In the genomic region with DNA sequence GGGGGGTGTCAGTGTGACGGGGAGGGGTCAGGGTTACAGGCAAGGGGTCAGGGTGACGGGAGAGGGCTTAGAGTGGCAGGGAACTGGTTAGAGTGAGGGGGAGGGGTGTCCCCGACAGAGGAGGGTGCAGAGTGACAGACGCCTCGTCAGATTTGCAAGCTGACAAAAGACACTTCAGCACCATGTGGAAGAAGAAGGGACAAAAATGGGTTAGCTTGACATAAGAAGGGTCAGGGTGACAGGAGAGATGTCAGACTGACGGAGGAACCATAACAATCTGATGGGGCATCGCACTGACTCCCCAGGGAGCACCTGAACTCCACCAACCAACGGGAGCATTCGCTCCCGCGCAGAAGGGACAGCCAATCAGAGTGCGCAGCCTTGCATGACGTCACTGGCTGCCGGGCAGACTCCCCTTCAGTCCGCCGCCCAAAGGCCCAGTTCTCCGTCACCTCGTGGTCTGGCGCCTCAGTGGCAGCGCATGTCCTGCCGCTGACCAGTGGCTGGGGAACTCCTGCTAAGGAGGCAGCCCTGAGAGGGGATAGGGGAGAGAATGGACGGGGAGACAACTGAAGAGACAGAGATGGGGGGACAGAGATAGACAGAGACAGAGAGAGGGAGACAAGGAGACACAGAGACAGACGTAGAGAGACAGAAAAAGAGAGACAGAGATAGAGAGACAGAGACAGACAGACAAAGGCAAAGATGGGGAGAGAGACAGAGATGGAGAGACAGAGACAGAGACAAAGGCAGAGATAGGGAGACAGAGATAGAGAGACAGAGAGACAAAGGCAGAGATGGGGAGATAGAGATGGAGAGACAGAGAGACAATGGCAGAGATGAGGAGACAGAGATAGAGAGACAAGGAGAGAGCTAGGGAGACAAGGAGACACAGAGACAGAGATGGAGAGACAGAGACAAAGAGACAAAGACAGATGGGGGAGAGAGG, we compare ENCODE assay signal across 9 cellular contexts. TPM values are rescaled to one million over a fixed set of nuclear protein-coding genes. Genes with fewer than 3 reads are reported as not detected.
A peak's percentile ranks its signal among the peaks of the same experiment; 100 is the strongest.
DNase-seq lines count a peak whose midpoint lies in the region; ATAC-seq, FAIRE-seq and TF ChIP-seq lines count a peak whose summit lies in the region.
"Had no signal": no experiment of that assay in that cellular context is flagged by ENCODE, and none has a peak within 500 bp of the region (broad histone marks: within the 10 kb centered on the region; RNA-seq: fewer than 3 reads in every experiment).

No MANE protein-coding gene starts in this region.

- POLR2A ChIA-PET in CD8-positive, alpha-beta memory T cell (lab: Charles Lee) = interaction anchor here (0.5 kb wide), 1 partner anchor 85 kb away, joined by 3 read pairs; no protein-coding TSS in a partner anchor

- H3K4me3 Mint-ChIP-seq in CD8-positive, alpha-beta memory T cell = no peak overlapping the region

- H3K9me3 ChIP-seq in CD8-positive, alpha-beta memory T cell (ENCODE audit: low read length) = no peaks in the 10 kb centered on the region
- H3K9me3 ChIP-seq: thoracic aorta had no signal

- peak; percentile 32 for FAIRE-seq in bronchial epithelial cell (lab: Jason Lieb, UNC)

- H3K27me3 Mint-ChIP-seq in CD8-positive, alpha-beta memory T cell = peaks cover 27 to 63% of the 10 kb centered on the region in 2 donors

- H3K4me3 ChIP-seq in CD8-positive, alpha-beta memory T cell (ENCODE audit: low read length) = no peak overlapping the region
- no peak overlapping the region for H3K4me3 ChIP-seq in bronchial epithelial cell (ENCODE audit: low read depth, low read length)
- H3K4me3 ChIP-seq: thoracic aorta had no signal

- H3K4me1 Mint-ChIP-seq in CD8-positive, alpha-beta memory T cell = peaks cover 5 to 9% (median 8%) of the 10 kb centered on the region in 3 donors

- no peaks in the 10 kb centered on the region for H3K36me3 Mint-ChIP-seq in CD8-positive, alpha-beta memory T cell

- H3K27me3 ChIP-seq in CD8-positive, alpha-beta memory T cell (ENCODE audit: insufficient read depth, low read length, poor library complexity, severe bottlenecking) = peaks cover 10% of the 10 kb centered on the region
- no peaks in the 10 kb centered on the region for H3K27me3 ChIP-seq in bronchial epithelial cell (ENCODE audit: control insufficient read depth, insufficient read depth, low read length)

- H3K9me3 Mint-ChIP-seq in CD8-positive, alpha-beta memory T cell = peaks cover 0 to 16% (median 9%) of the 10 kb centered on the region in 5 donors

- H3K27ac ChIP-seq in CD8-positive, alpha-beta memory T cell (ENCODE audit: low read depth, low read length) = no peak overlapping the region
- H3K27ac ChIP-seq: thoracic aorta had no signal

- no peaks in the 10 kb centered on the region for H3K4me1 ChIP-seq in CD8-positive, alpha-beta memory T cell (ENCODE audit: insufficient read depth, low read length)

- CTCF ChIA-PET in CD8-positive, alpha-beta memory T cell (lab: Charles Lee) = no interaction called here

- TF ChIP-seq CTCF in bronchial epithelial cell (IDR thresholded peaks at IDR 0.05; ENCODE audit: insufficient read depth, low read length, severe bottlenecking) = no peak

- peak overlapping the region in 1 of 8 donors; percentile 36 for H3K27ac Mint-ChIP-seq in CD8-positive, alpha-beta memory T cell

- H3K36me3 ChIP-seq in CD8-positive, alpha-beta memory T cell (ENCODE audit: insufficient read depth, low read length) = no peaks in the 10 kb centered on the region
- H3K36me3 ChIP-seq in bronchial epithelial cell (ENCODE audit: control insufficient read depth, insufficient read depth, low read length) = no peaks in the 10 kb centered on the region
- H3K36me3 ChIP-seq: thoracic aorta had no signal

- intact Hi-C loops in left colon (cut with DNase I, micrococcal nuclease) = no loop called here

- ATAC-seq in GM21576 (IDR thresholded peaks at IDR 0.05; ENCODE audit: unreplicated experiment) (peak; percentile 63), left colon (peak; percentile 91), GM21447 (IDR thresholded peaks at IDR 0.05; ENCODE audit: unreplicated experiment) (no peak)

- peak; percentile 41 to 72 (median 64) for DNase-seq in CD8-positive, alpha-beta memory T cell
- DNase-seq in NCI-H146 (lab: John Stamatoyannopoulos, UW) = peak; percentile 26
- peak; percentile 11 to 45 (median 23) for DNase-seq in activated CD4-positive, CD25-positive, alpha-beta regulatory T cell (lab: John Stamatoyannopoulos, UW)
- peak; percentile 26 for DNase-seq in bronchial epithelial cell (ENCODE audit: low read depth)
- peak; percentile 51 to 75 for DNase-seq in left colon
- DNase-seq in stimulated activated CD4-positive, alpha-beta T cell treated with anti-CD3 and anti-CD28 coated beads, Interleukin-4, amount 100 ng/mL, for 24 hours = peak; percentile 74

RNA-seq across cellular contexts. Expression of a gene that starts 30.2 kb away (rescaled TPM):
- not detected for total RNA-seq in CD8-positive, alpha-beta memory T cell
- polyA plus RNA-seq in CD8-positive, alpha-beta memory T cell = not detected
- total RNA-seq in bronchial epithelial cell (not detected in 2 replicates), left colon (not detected)
- total RNA-seq: thoracic aorta had no signal

RNA-seq across cellular contexts. Expression of a gene that starts 39.8 kb away (rescaled TPM):
- total RNA-seq in CD8-positive, alpha-beta memory T cell = under 1 TPM; 0.11 to 0.24 TPM
- polyA plus RNA-seq in CD8-positive, alpha-beta memory T cell = 0.09 TPM
- total RNA-seq in bronchial epithelial cell (not detected in 2 replicates), left colon (not detected)
- total RNA-seq: thoracic aorta had no signal

RNA-seq across cellular contexts. Expression of a gene that starts 40.2 kb away (rescaled TPM):
- not detected for total RNA-seq in CD8-positive, alpha-beta memory T cell
- polyA plus RNA-seq in CD8-positive, alpha-beta memory T cell = not detected
- under 0.01 TPM in 1 of 2 replicates, not detected in the other for total RNA-seq in bronchial epithelial cell
- under 1 TPM; 0.21 to 0.36 TPM for total RNA-seq in left colon

RNA-seq across cellular contexts. Expression of a gene that starts 43.7 kb away (rescaled TPM):
- total RNA-seq in CD8-positive, alpha-beta memory T cell = under 1 TPM; 0.31 to 0.53 TPM
- polyA plus RNA-seq in CD8-positive, alpha-beta memory T cell = 1.9 TPM
- total RNA-seq in bronchial epithelial cell (0.26 TPM in 2 replicates), left colon (1 to 10 TPM; 2.1 to 5.7 TPM)

Comparison
In these comparisons a context has a peak if more than half of its experiments do, and no peak if none do; other contexts are left out.
1. DNase-seq: peak in every context shown above with its lines; median percentile 74 in stimulated activated CD4-positive, alpha-beta T cell treated with anti-CD3 and anti-CD28 coated beads, Interleukin-4, amount 100 ng/mL, for 24 hours; 64 in CD8-positive, alpha-beta memory T cell; 63 in left colon; 26 in NCI-H146; 26 in bronchial epithelial cell; 23 in activated CD4-positive, CD25-positive, alpha-beta regulatory T cell.